Comparison of ENCODE assay signal across 9 cellular contexts in the genomic region with DNA sequence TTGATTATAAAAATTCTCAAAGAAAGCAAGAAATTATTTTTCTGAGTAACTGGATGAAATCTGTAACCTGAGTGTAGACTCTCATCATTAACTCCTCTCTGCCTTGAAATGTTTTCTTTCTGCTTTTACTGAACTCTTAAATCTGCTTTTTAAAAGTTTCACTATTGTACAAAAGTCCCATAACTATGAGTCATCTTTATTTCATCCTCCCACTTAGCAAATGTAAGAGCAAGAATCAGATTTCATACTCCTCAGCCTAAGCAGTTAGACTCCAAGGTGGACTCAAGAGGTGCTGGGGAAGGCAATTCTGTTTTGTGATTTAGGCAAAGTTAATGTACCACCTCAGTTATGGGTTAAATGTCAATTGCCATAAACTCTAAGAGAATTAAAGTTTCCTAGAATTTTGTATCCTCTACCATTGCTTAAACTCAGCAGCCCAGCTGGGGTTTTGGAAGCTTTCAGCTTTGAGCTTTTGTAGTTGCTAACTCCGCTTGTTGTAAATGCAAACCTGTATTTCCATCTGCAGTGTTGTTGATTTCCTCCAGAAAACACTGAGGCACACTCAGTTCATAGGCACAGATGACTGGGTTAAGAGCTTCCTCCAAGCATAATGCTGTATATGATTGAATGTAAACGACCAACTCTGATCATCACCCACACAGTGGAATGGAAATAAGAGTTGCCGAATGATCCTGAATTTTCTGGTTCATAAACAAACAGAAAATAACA.
A peak's percentile ranks its signal among the peaks of the same experiment; 100 is the strongest.
DNase-seq lines count a peak whose midpoint lies in the region; ATAC-seq, FAIRE-seq and TF ChIP-seq lines count a peak whose summit lies in the region.
"Had no signal": no experiment of that assay in that cellular context is flagged by ENCODE, and none has a peak within 500 bp of the region (broad histone marks: within the 10 kb centered on the region; RNA-seq: fewer than 3 reads in every experiment).

No MANE protein-coding gene starts in this region.

- no peaks in the 10 kb centered on the region for H3K9me3 Mint-ChIP-seq in MCF 10A (ENCODE audit: unreplicated experiment)

- RAD21 ChIA-PET in GM12878 (lab: Charles Lee; ENCODE audit: unreplicated experiment), result no interaction called here

- TF ChIP-seq CTCF in MCF 10A (IDR thresholded peaks at IDR 0.05; ENCODE audit: unreplicated experiment), result no peak
- no peak for TF ChIP-seq CTCF in breast epithelium (IDR thresholded peaks at IDR 0.05)
- no peak for TF ChIP-seq CTCF in GM12878 (IDR thresholded peaks at IDR 0.05 in 2 of 3, conservative IDR thresholded peaks at IDR 0.05 in 1 of 3; ENCODE audit: control insufficient read depth in 2 of 3, extremely low read depth in 1 of 3, insufficient read depth in 1 of 3, low read depth in 3 of 3, low read length in 3 of 3)
- no peak for TF ChIP-seq CTCF in vagina (IDR thresholded peaks at IDR 0.05)
- no peak for TF ChIP-seq CTCF in ascending aorta (IDR thresholded peaks at IDR 0.05)

- H3K27ac Mint-ChIP-seq in MCF 10A (ENCODE audit: low read depth, unreplicated experiment), result peak overlapping the region; percentile 79

- no peak for FAIRE-seq in GM12878 (lab: Jason Lieb, UNC)

- no peak overlapping the region for H2AFZ ChIP-seq in GM12878 (ENCODE audit: control insufficient read depth, low read depth, low read length)

- no peaks in the 10 kb centered on the region for H3K27me3 ChIP-seq in breast epithelium
- no peaks in the 10 kb centered on the region for H3K27me3 ChIP-seq in GM12878 (replicated peaks in 1 of 2; ENCODE audit: control insufficient read depth in 2 of 2, insufficient read depth in 2 of 2, low read length in 1 of 2)
- H3K27me3 ChIP-seq in vagina, result no peaks in the 10 kb centered on the region
- no peaks in the 10 kb centered on the region for H3K27me3 ChIP-seq in ascending aorta

- TF ChIP-seq POLR2A in breast epithelium (IDR thresholded peaks at IDR 0.05), result no peak
- no peak for TF ChIP-seq POLR2A in GM12878 (IDR thresholded peaks at IDR 0.05; ENCODE audit: low read depth, low read length)
- no peak for TF ChIP-seq POLR2A in vagina (IDR thresholded peaks at IDR 0.05)

- DNase-seq in MCF 10A (ENCODE audit: unreplicated experiment), result peak; percentile 67
- DNase-seq in breast epithelium (ENCODE audit: low spot score in 2 of 2), result no peak
- DNase-seq in GM12878 (ENCODE audit: low read depth, low spot score), result peak; percentile 4
- no peak for DNase-seq in vagina (ENCODE audit: extremely low spot score in 2 of 2)
- no peak for DNase-seq in ascending aorta (ENCODE audit: low spot score in 2 of 2)
- no peak for DNase-seq in globus pallidus (ENCODE audit: low spot score)
- DNase-seq in stimulated activated CD4-positive, alpha-beta T cell treated with anti-CD3 and anti-CD28 coated beads, Interleukin-12 subunit alpha, Interleukin-12 subunit beta, amount 100 ng/mL, for 4 hours, result no peak

- H3K4me3 Mint-ChIP-seq in MCF 10A (ENCODE audit: unreplicated experiment), result peak overlapping the region; percentile 52

- peak overlapping the region in 1 of 2 donors; percentile 19 for H3K27ac ChIP-seq in breast epithelium
- H3K27ac ChIP-seq in GM12878 (ENCODE audit: control insufficient read depth, insufficient read depth), result no peak overlapping the region
- peak overlapping the region; percentile 33 for H3K27ac ChIP-seq in vagina
- no peak overlapping the region for H3K27ac ChIP-seq in ascending aorta
- H3K27ac ChIP-seq: SK-N-MC had no signal

- H3K4me2 ChIP-seq in GM12878 (ENCODE audit: control insufficient read depth, insufficient read depth), result no peak overlapping the region

- peaks cover 36% of the 10 kb centered on the region for H3K4me1 Mint-ChIP-seq in MCF 10A (ENCODE audit: insufficient read depth, unreplicated experiment)

- no TSS peak for BruUV-seq in MCF 10A (replicated peaks; lab: Mats Ljungman, UMichigan)
- no TSS peak for BruUV-seq in GM12878 (replicated peaks; lab: Mats Ljungman, UMichigan)

- H3K79me2 ChIP-seq in GM12878 (ENCODE audit: control insufficient read depth, insufficient read depth, low read length), result no peaks in the 10 kb centered on the region

- H3K9ac ChIP-seq in GM12878 (ENCODE audit: control insufficient read depth, insufficient read depth, low read length), result no peak overlapping the region

- no peaks in the 10 kb centered on the region for H3K36me3 Mint-ChIP-seq in MCF 10A (ENCODE audit: insufficient read depth, unreplicated experiment)

- no peak for TF ChIP-seq EP300 in GM12878 (IDR thresholded peaks at IDR 0.05; ENCODE audit: borderline replicate concordance in 1 of 2, control insufficient read depth in 1 of 2, low read depth in 2 of 2, low read length in 2 of 2)

- no peaks in the 10 kb centered on the region for H3K9me3 ChIP-seq in breast epithelium
- no peaks in the 10 kb centered on the region for H3K9me3 ChIP-seq in GM12878 (replicated peaks; ENCODE audit: control insufficient read depth, insufficient read depth, low read length)
- no peaks in the 10 kb centered on the region for H3K9me3 ChIP-seq in vagina
- no peaks in the 10 kb centered on the region for H3K9me3 ChIP-seq in ascending aorta

- no peaks in the 10 kb centered on the region for H3K27me3 Mint-ChIP-seq in MCF 10A (ENCODE audit: insufficient read depth, unreplicated experiment)

- TF ChIP-seq RAD21 in GM12878 (IDR thresholded peaks at IDR 0.05; ENCODE audit: insufficient read depth, low read depth, low read length), result no peak

- no peaks in the 10 kb centered on the region for H3K36me3 ChIP-seq in breast epithelium
- no peaks in the 10 kb centered on the region; a peak in 1 of 4 replicates for H3K36me3 ChIP-seq in GM12878 (ENCODE audit: control insufficient read depth in 2 of 2, insufficient read depth in 2 of 2, low read length in 1 of 2)
- H3K36me3 ChIP-seq in vagina, result no peaks in the 10 kb centered on the region
- H3K36me3 ChIP-seq in ascending aorta, result no peaks in the 10 kb centered on the region

- H3K4me1 ChIP-seq in breast epithelium (no peaks in the 10 kb centered on the region), GM12878 (ENCODE audit: control insufficient read depth, insufficient read depth, low read length) (peaks cover 3% of the 10 kb centered on the region; the same call in 1 of the 2 replicates), vagina (peaks cover 14% of the 10 kb centered on the region), ascending aorta (no peaks in the 10 kb centered on the region)

- CTCF ChIA-PET in MCF 10A (lab: Yijun Ruan, JAX) (interaction anchor here (0.6 to 0.8 kb wide), 3 partner anchors 54 to 235 kb away, joined by 4 read pairs; no protein-coding TSS in a partner anchor), GM12878 (lab: Yijun Ruan, JAX) (no interaction called here)

- SMC1A ChIA-PET in GM12878 (lab: Charles Lee; ENCODE audit: uncharacterized antibody, unreplicated experiment), result interaction anchor here (0.9 to 1.5 kb wide), 2 partner anchors 9 to 44 kb away, joined by 3 to 4 read pairs; no protein-coding TSS in a partner anchor

- no peaks in the 10 kb centered on the region for H4K20me1 ChIP-seq in GM12878 (ENCODE audit: control insufficient read depth, insufficient read depth)

- ATAC-seq in HG03039 (IDR thresholded peaks at IDR 0.05; ENCODE audit: unreplicated experiment) (peak; percentile 82), GM12878 (peak; percentile 87)

- H3K4me3 ChIP-seq in breast epithelium (peak overlapping the region in 1 of 3 donors; percentile 28), GM12878 (no peak overlapping the region), vagina (no peak overlapping the region), ascending aorta (no peak overlapping the region)
- H3K4me3 ChIP-seq: SK-N-MC had no signal

- POLR2A ChIA-PET in MCF 10A (lab: Yijun Ruan, JAX) (interaction anchor here (0.7 to 1.4 kb wide), 14 partner anchors 10 to 928 kb away, joined by 3 to 8 read pairs (median 3); no protein-coding TSS in a partner anchor), GM12878 (lab: Charles Lee) (interaction anchor here (1.0 kb wide), 1 partner anchor 137 kb away, joined by 4 read pairs; no protein-coding TSS in a partner anchor)

- in situ Hi-C loops in GM12878 (cut with MboI), result no loop called here

- intact Hi-C loops in MCF 10A (cut with micrococcal nuclease), result no loop called here
- intact Hi-C loops in breast epithelium (cut with DNase I; ENCODE audit: low total_unique reads), result no loop called here
- intact Hi-C loops in GM12878 (cut with micrococcal nuclease; ENCODE audit: unreplicated experiment), result no loop called here
- intact Hi-C loops in vagina (cut with DNase I), result no loop called here
- intact Hi-C loops in ascending aorta (cut with DNase I), result no loop called here

- 63% methylated on average over 3 of the region's 3 CpGs for WGBS in GM12878 (ENCODE audit: insufficient coverage, insufficient replicate concordance, low lambda C conversion rate, missing lambda C conversion rate)

TF ChIP-seq in GM12878, 131 proteins besides CTCF, POLR2A, EP300 and RAD21:
- TF ChIP-seq TCF7 (IDR thresholded peaks at IDR 0.05; ENCODE audit: borderline replicate concordance), result peak; percentile 58; the same call in 1 of the 2 replicates
- peak; percentile 44; the same call in 1 of the 2 replicates for TF ChIP-seq JUNB (IDR thresholded peaks at IDR 0.05)
- no peak for TF ChIP-seq IRF5 (IDR thresholded peaks at IDR 0.05; ENCODE audit: borderline replicate concordance)

Comparison
In these comparisons a context has a peak if more than half of its experiments do, and no peak if none do; other contexts are left out.
1. DNase-seq: peak in MCF 10A (single experiment) and GM12878 (single experiment); none in breast epithelium (0 of 2), vagina (0 of 2), ascending aorta (0 of 2), globus pallidus (single experiment) and stimulated activated CD4-positive, alpha-beta T cell treated with anti-CD3 and anti-CD28 coated beads, Interleukin-12 subunit alpha, Interleukin-12 subunit beta, amount 100 ng/mL, for 4 hours (single experiment).